Comparison of ENCODE assay signal across 27 cellular contexts in genomic region chr11:95085117-95085825, GRCh38. TPM values are rescaled to one million over a fixed set of nuclear protein-coding genes. Genes with fewer than 3 reads are reported as not detected.
DNase-seq lines count a peak whose midpoint lies in the region; ATAC-seq, FAIRE-seq and TF ChIP-seq lines count a peak whose summit lies in the region.
"Had no signal": no experiment of that assay in that cellular context is flagged by ENCODE, and none has a peak within 500 bp of the region (broad histone marks: within the 10 kb centered on the region; RNA-seq: fewer than 3 reads in every experiment).

No MANE protein-coding gene starts in this region.

- peak overlapping the region; percentile 77 for H3K27ac Mint-ChIP-seq in activated CD4-positive, alpha-beta memory T cell treated with anti-CD3 and anti-CD28 coated beads for 36 hours
- H3K27ac Mint-ChIP-seq in activated CD4-positive, alpha-beta memory T cell treated with anti-CD3 and anti-CD28 coated beads, Interleukin-2, amount 10 ng/mL, durations not matched to agents 7 days and 5 days, result no peak overlapping the region
- peak overlapping the region; percentile 52 for H3K27ac Mint-ChIP-seq in activated naive CD8-positive, alpha-beta T cell treated with anti-CD3 and anti-CD28 coated beads, Interleukin-2, amount 50 U/mL, for 24 hours
- H3K27ac Mint-ChIP-seq in stimulated activated effector memory CD8-positive, alpha-beta T cell treated with anti-CD3 and anti-CD28 coated beads, Interleukin-12 subunit alpha, Interleukin-12 subunit beta, amount 100 ng/mL, for 72 hours, result peak overlapping the region; percentile 48
- H3K27ac Mint-ChIP-seq: CD8-positive, alpha-beta T cell had no signal

- peaks cover 8% of the 10 kb centered on the region for H3K4me1 ChIP-seq in HepG2 (ENCODE audit: insufficient read depth, low read length)
- H3K4me1 ChIP-seq: prostate gland had no signal

- POLR2A ChIA-PET in activated CD4-positive, alpha-beta memory T cell treated with anti-CD3 and anti-CD28 coated beads for 36 hours (lab: Charles Lee), result interaction anchor here (1.0 to 1.8 kb wide), 5 partner anchors 9 to 704 kb away, joined by 3 to 17 read pairs (median 7); partner anchors contain the start of genes FAM76B and SRSF8
- POLR2A ChIA-PET in activated CD4-positive, alpha-beta memory T cell treated with anti-CD3 and anti-CD28 coated beads, Interleukin-2, amount 10 ng/mL, durations not matched to agents 7 days and 5 days (lab: Charles Lee), result interaction anchor here (1.0 to 2.6 kb wide), 6 partner anchors 10 to 704 kb away, joined by 3 to 22 read pairs (median 5); partner anchors contain the start of genes FAM76B and SRSF8
- POLR2A ChIA-PET in HepG2 (lab: Yijun Ruan, JAX), result interaction anchor here (0.9 to 1.4 kb wide), 2 partner anchors 17 to 18 kb away, joined by 3 to 5 read pairs; partner anchors contain the start of gene SRSF8

- intact Hi-C loops in activated CD4-positive, alpha-beta memory T cell treated with anti-CD3 and anti-CD28 coated beads for 36 hours (cut with micrococcal nuclease), result loop anchor here (2.0 to 10.0 kb wide), 3 partner anchors 146 to 980 kb away; partner anchors contain the start of gene SESN3
- intact Hi-C loops in HepG2 (cut with micrococcal nuclease; ENCODE audit: unreplicated experiment), result no loop called here

- CTCF ChIA-PET in activated CD4-positive, alpha-beta memory T cell treated with anti-CD3 and anti-CD28 coated beads for 36 hours (lab: Charles Lee), result interaction anchor here (0.8 to 8.9 kb wide), 7 partner anchors 8 to 67 kb away, joined by 4 to 111 read pairs (median 4); partner anchors contain the start of gene SRSF8
- CTCF ChIA-PET in activated CD4-positive, alpha-beta memory T cell treated with anti-CD3 and anti-CD28 coated beads, Interleukin-2, amount 10 ng/mL, durations not matched to agents 7 days and 5 days (lab: Charles Lee), result interaction anchor here (1.0 to 2.6 kb wide), 5 partner anchors 8 to 620 kb away, joined by 3 to 18 read pairs (median 4); partner anchors contain the start of genes CWC15 and SRSF8
- CTCF ChIA-PET in HepG2 (lab: Yijun Ruan, JAX; ENCODE audit: low intra/inter-chr PET ratio, low total read pairs), result no interaction called here

- H3K4me2 ChIP-seq in HepG2 (ENCODE audit: low read depth, low read length), result no peak overlapping the region

- no TSS peak for BruUV-seq in HepG2 (replicated peaks; lab: Mats Ljungman, UMichigan)

- no peak for TF ChIP-seq CTCF in HepG2 (CRISPR knock-in tag; IDR thresholded peaks at IDR 0.05)

- TF ChIP-seq EP300 in HepG2 (IDR thresholded peaks at IDR 0.05; ENCODE audit: low read depth in 2 of 2, low read length in 2 of 2) (no peak), HepG2 (CRISPR knock-in tag; IDR thresholded peaks at IDR 0.05; ENCODE audit: borderline replicate concordance) (no peak)

- H3K36me3 ChIP-seq in HepG2 (replicated peaks in 1 of 2; ENCODE audit: control insufficient read depth in 1 of 2, insufficient read depth in 2 of 2, low read length in 2 of 2), result no peaks in the 10 kb centered on the region
- H3K36me3 ChIP-seq: prostate gland, transverse colon had no signal

- in situ Hi-C loops in HepG2 (cut with HindIII; ENCODE audit: extremely low pct_ligation_motif_present, low pct_unique_long_range_greater_than_20kb), result loop anchor here (25.0 kb wide), 1 partner anchor 152 kb away; the partner anchor contains the start of gene SESN3

- H3K4me3 Mint-ChIP-seq in activated CD4-positive, alpha-beta memory T cell treated with anti-CD3 and anti-CD28 coated beads for 36 hours, result no peak overlapping the region
- H3K4me3 Mint-ChIP-seq in activated CD4-positive, alpha-beta memory T cell treated with anti-CD3 and anti-CD28 coated beads, Interleukin-2, amount 10 ng/mL, durations not matched to agents 7 days and 5 days, result no peak overlapping the region
- no peak overlapping the region for H3K4me3 Mint-ChIP-seq in activated naive CD8-positive, alpha-beta T cell treated with anti-CD3 and anti-CD28 coated beads, Interleukin-2, amount 50 U/mL, for 24 hours
- H3K4me3 Mint-ChIP-seq in stimulated activated effector memory CD8-positive, alpha-beta T cell treated with anti-CD3 and anti-CD28 coated beads, Interleukin-12 subunit alpha, Interleukin-12 subunit beta, amount 100 ng/mL, for 72 hours, result peak overlapping the region; percentile 10
- H3K4me3 Mint-ChIP-seq: activated B cell treated with CpG ODN at 0.5 μM for 24 hours; CD8-positive, alpha-beta T cell had no signal

- H3K4me3 ChIP-seq in HepG2 (replicated peaks in 1 of 3; ENCODE audit: insufficient read depth in 1 of 3, low read depth in 2 of 3, low read length in 3 of 3), result no peak overlapping the region
- H3K4me3 ChIP-seq: body of pancreas, prostate gland, transverse colon had no signal

- no peak for FAIRE-seq in HepG2 (lab: Jason Lieb, UNC)
- FAIRE-seq: small intestine had no signal

- H3K9ac ChIP-seq in HepG2 (ENCODE audit: insufficient read depth, low read depth, low read length), result no peak overlapping the region

- H4K20me1 ChIP-seq in HepG2 (ENCODE audit: insufficient read depth, low read length), result no peaks in the 10 kb centered on the region

- WGBS in HepG2 (ENCODE audit: low lambda C conversion rate), result 4% methylated on average over 3 of the region's 3 CpGs

- no peaks in the 10 kb centered on the region for H3K79me2 ChIP-seq in HepG2 (ENCODE audit: insufficient read depth, low read length)

- H3K4me1 Mint-ChIP-seq in activated CD4-positive, alpha-beta memory T cell treated with anti-CD3 and anti-CD28 coated beads for 36 hours (ENCODE audit: low read depth), result peaks cover 46% of the 10 kb centered on the region
- peaks cover 33% of the 10 kb centered on the region for H3K4me1 Mint-ChIP-seq in activated CD4-positive, alpha-beta memory T cell treated with anti-CD3 and anti-CD28 coated beads, Interleukin-2, amount 10 ng/mL, durations not matched to agents 7 days and 5 days
- peaks cover 47% of the 10 kb centered on the region for H3K4me1 Mint-ChIP-seq in activated naive CD8-positive, alpha-beta T cell treated with anti-CD3 and anti-CD28 coated beads, Interleukin-2, amount 50 U/mL, for 24 hours
- H3K4me1 Mint-ChIP-seq in stimulated activated effector memory CD8-positive, alpha-beta T cell treated with anti-CD3 and anti-CD28 coated beads, Interleukin-12 subunit alpha, Interleukin-12 subunit beta, amount 100 ng/mL, for 72 hours, result peaks cover 58% of the 10 kb centered on the region

- no peak overlapping the region for H2AFZ ChIP-seq in HepG2 (ENCODE audit: low read length)

- no peak for TF ChIP-seq RAD21 in HepG2 (CRISPR knock-in tag; IDR thresholded peaks at IDR 0.05)

- TF ChIP-seq POLR2A in HepG2 (IDR thresholded peaks at IDR 0.05; ENCODE audit: insufficient read depth in 1 of 2, low read depth in 2 of 2, low read length in 2 of 2), result no peak

- no peaks in the 10 kb centered on the region for H3K9me3 Mint-ChIP-seq in activated CD4-positive, alpha-beta memory T cell treated with anti-CD3 and anti-CD28 coated beads for 36 hours
- H3K9me3 Mint-ChIP-seq in activated CD4-positive, alpha-beta memory T cell treated with anti-CD3 and anti-CD28 coated beads, Interleukin-2, amount 10 ng/mL, durations not matched to agents 7 days and 5 days, result no peaks in the 10 kb centered on the region
- H3K9me3 Mint-ChIP-seq in activated naive CD8-positive, alpha-beta T cell treated with anti-CD3 and anti-CD28 coated beads, Interleukin-2, amount 50 U/mL, for 24 hours, result no peaks in the 10 kb centered on the region
- no peaks in the 10 kb centered on the region for H3K9me3 Mint-ChIP-seq in stimulated activated effector memory CD8-positive, alpha-beta T cell treated with anti-CD3 and anti-CD28 coated beads, Interleukin-12 subunit alpha, Interleukin-12 subunit beta, amount 100 ng/mL, for 72 hours
- H3K9me3 Mint-ChIP-seq: activated B cell treated with CpG ODN at 0.5 μM for 24 hours; CD8-positive, alpha-beta T cell; neural crest cell had no signal

- H3K36me3 Mint-ChIP-seq in activated CD4-positive, alpha-beta memory T cell treated with anti-CD3 and anti-CD28 coated beads for 36 hours, result peaks cover 2% of the 10 kb centered on the region
- no peaks in the 10 kb centered on the region for H3K36me3 Mint-ChIP-seq in activated CD4-positive, alpha-beta memory T cell treated with anti-CD3 and anti-CD28 coated beads, Interleukin-2, amount 10 ng/mL, durations not matched to agents 7 days and 5 days (ENCODE audit: low read depth)
- no peaks in the 10 kb centered on the region for H3K36me3 Mint-ChIP-seq in activated naive CD8-positive, alpha-beta T cell treated with anti-CD3 and anti-CD28 coated beads, Interleukin-2, amount 50 U/mL, for 24 hours (ENCODE audit: low read depth)
- H3K36me3 Mint-ChIP-seq in stimulated activated effector memory CD8-positive, alpha-beta T cell treated with anti-CD3 and anti-CD28 coated beads, Interleukin-12 subunit alpha, Interleukin-12 subunit beta, amount 100 ng/mL, for 72 hours, result peaks cover 7% of the 10 kb centered on the region
- H3K36me3 Mint-ChIP-seq: activated CD8-positive, alpha-beta memory T cell treated with anti-CD3 and anti-CD28 coated beads, Interleukin-2, amount 10 ng/mL, durations not matched to agents 7 days and 5 days; CD8-positive, alpha-beta T cell had no signal

- ATAC-seq in GM21447 (IDR thresholded peaks at IDR 0.05; ENCODE audit: unreplicated experiment), result peak; percentile 14
- ATAC-seq in activated naive CD8-positive, alpha-beta T cell treated with anti-CD3 and anti-CD28 coated beads, Interleukin-2, amount 50 U/mL, for 24 hours, result no peak
- ATAC-seq in stimulated activated effector memory CD8-positive, alpha-beta T cell treated with anti-CD3 and anti-CD28 coated beads, Interleukin-12 subunit alpha, Interleukin-12 subunit beta, amount 100 ng/mL, for 72 hours, result no peak
- no peak for ATAC-seq in HepG2
- no peak for ATAC-seq in HG03442 (IDR thresholded peaks at IDR 0.05; ENCODE audit: unreplicated experiment)
- ATAC-seq: body of pancreas; CD8-positive, alpha-beta T cell had no signal

- no peaks in the 10 kb centered on the region for H3K27me3 Mint-ChIP-seq in activated CD4-positive, alpha-beta memory T cell treated with anti-CD3 and anti-CD28 coated beads for 36 hours
- no peaks in the 10 kb centered on the region for H3K27me3 Mint-ChIP-seq in activated CD4-positive, alpha-beta memory T cell treated with anti-CD3 and anti-CD28 coated beads, Interleukin-2, amount 10 ng/mL, durations not matched to agents 7 days and 5 days
- H3K27me3 Mint-ChIP-seq in activated naive CD8-positive, alpha-beta T cell treated with anti-CD3 and anti-CD28 coated beads, Interleukin-2, amount 50 U/mL, for 24 hours, result no peaks in the 10 kb centered on the region
- H3K27me3 Mint-ChIP-seq: activated B cell treated with CpG ODN at 0.5 μM for 24 hours; activated CD8-positive, alpha-beta memory T cell treated with anti-CD3 and anti-CD28 coated beads, Interleukin-2, amount 10 ng/mL, durations not matched to agents 7 days and 5 days had no signal

- no peaks in the 10 kb centered on the region for H3K9me3 ChIP-seq in HepG2 (ENCODE audit: low read length)
- H3K9me3 ChIP-seq: body of pancreas, prostate gland, transverse colon had no signal

- H3K27ac ChIP-seq in HepG2 (ENCODE audit: extremely low read length, insufficient read depth, low read length), result no peak overlapping the region
- H3K27ac ChIP-seq: body of pancreas, foreskin keratinocyte, transverse colon had no signal

- DNase-seq in activated CD4-positive, alpha-beta memory T cell treated with anti-CD3 and anti-CD28 coated beads for 36 hours, result no peak
- DNase-seq in activated CD4-positive, alpha-beta memory T cell treated with anti-CD3 and anti-CD28 coated beads, Interleukin-2, amount 10 ng/mL, durations not matched to agents 7 days and 5 days, result no peak
- no peak for DNase-seq in activated naive CD8-positive, alpha-beta T cell treated with anti-CD3 and anti-CD28 coated beads, Interleukin-2, amount 50 U/mL, for 24 hours
- no peak for DNase-seq in stimulated activated effector memory CD8-positive, alpha-beta T cell treated with anti-CD3 and anti-CD28 coated beads, Interleukin-12 subunit alpha, Interleukin-12 subunit beta, amount 100 ng/mL, for 72 hours (ENCODE audit: low spot score in 2 of 2)
- DNase-seq in HepG2 (ENCODE audit: low spot score), result no peak
- DNase-seq in HT-29 (ENCODE audit: low spot score), result no peak
- DNase-seq: activated B cell treated with CpG ODN at 0.5 μM for 24 hours; body of pancreas; CD8-positive, alpha-beta T cell; cortex of kidney; Karpas-422; midbrain; NCI-H1105 treated with DMSO at 0.1 percent for 48 hours; NCI-H524 treated with DMSO at 0.1 percent for 48 hours; SIG-M5; small intestine; transverse colon had no signal

- H3K27me3 ChIP-seq in HepG2 (ENCODE audit: control insufficient read depth in 1 of 2, insufficient read depth in 2 of 2, low read length in 2 of 2), result 0 out of 5 replicates have a peak, but pooled peaks cover 1 to 2% of the 10 kb centered on the region in 2 experiments
- H3K27me3 ChIP-seq: body of pancreas, foreskin keratinocyte, transverse colon had no signal

RNA-seq across cellular contexts. Expression of gene ENDOD1, which starts 4.4 kb away (rescaled TPM):
- total RNA-seq in activated CD4-positive, alpha-beta memory T cell treated with anti-CD3 and anti-CD28 coated beads for 36 hours, result 10 to 100 TPM; 25.9 TPM
- 10 to 100 TPM; 20.6 to 22.2 TPM for total RNA-seq in activated CD4-positive, alpha-beta memory T cell treated with anti-CD3 and anti-CD28 coated beads, Interleukin-2, amount 10 ng/mL, durations not matched to agents 7 days and 5 days
- total RNA-seq in HepG2 (2016; rRNA removed; fragmentation: Illumina TruSeq; extraction: Trizol), result 4.3 and 6.8 TPM in 2 replicates
- total RNA-seq in HepG2 (2016; cell fraction: cytosol; rRNA removed; fragmentation: Illumina TruSeq; extraction: Trizol; ENCODE audit: low read depth), result 0.30 and 0.62 TPM in 2 replicates
- total RNA-seq in HepG2 (2016; cell fraction: insoluble cytoplasmic fraction; rRNA removed; fragmentation: Illumina TruSeq; extraction: Trizol), result 4.0 and 6.7 TPM in 2 replicates
- total RNA-seq in HepG2 (2016; cell fraction: membrane; rRNA removed; fragmentation: Illumina TruSeq; extraction: Trizol), result 2.4 and 3.2 TPM in 2 replicates
- total RNA-seq in HepG2 (2016; cell fraction: nucleus; rRNA removed; fragmentation: Illumina TruSeq; extraction: Trizol), result 5.9 and 7.0 TPM in 2 replicates
- polyA plus RNA-seq in HepG2 (2011; rRNA removed), result 2.0 and 2.1 TPM in 2 replicates
- polyA plus RNA-seq in HepG2 (2011; cell fraction: cytosol; rRNA removed), result 1.7 and 2.3 TPM in 2 replicates
- 0.72 and 1.2 TPM in 2 replicates for polyA plus RNA-seq in HepG2 (2011; cell fraction: nucleus; rRNA removed)
- polyA plus RNA-seq in HepG2 (2012), result 2.1 and 2.3 TPM in 2 replicates
- 0.43 and 0.46 TPM in 2 replicates for polyA plus RNA-seq in HepG2 (2016; cell fraction: cytosol; fragmentation: Illumina TruSeq; extraction: Trizol; ENCODE audit: low read depth)
- polyA plus RNA-seq in HepG2 (2016; cell fraction: insoluble cytoplasmic fraction; fragmentation: Illumina TruSeq; extraction: Trizol; ENCODE audit: low read depth), result 2.3 and 3.0 TPM in 2 replicates
- 1.1 and 1.3 TPM in 2 replicates for polyA plus RNA-seq in HepG2 (2016; cell fraction: membrane; fragmentation: Illumina TruSeq; extraction: Trizol; ENCODE audit: low read depth)
- 5.2 and 5.9 TPM in 2 replicates for polyA plus RNA-seq in HepG2 (2016; cell fraction: nucleus; fragmentation: Illumina TruSeq; extraction: Trizol; ENCODE audit: insufficient read depth, low read depth)
- polyA minus RNA-seq in HepG2 (2011; rRNA and poly(A)+ RNA removed; ENCODE audit: low replicate concordance), result 2.9 and 4.8 TPM in 2 replicates
- polyA minus RNA-seq in HepG2 (2011; cell fraction: cytosol; rRNA and poly(A)+ RNA removed), result 3.1 and 3.2 TPM in 2 replicates
- 2.2 and 3.5 TPM in 2 replicates for polyA minus RNA-seq in HepG2 (2011; cell fraction: nucleus; rRNA and poly(A)+ RNA removed)
- total RNA-seq in HT-29 (2014; rRNA removed; shearing (Covaris generic)), result 33.7 and 37.0 TPM in 2 replicates

RNA-seq across cellular contexts. Expression of gene SRSF8, which starts 18.6 kb away (rescaled TPM):
- total RNA-seq in activated CD4-positive, alpha-beta memory T cell treated with anti-CD3 and anti-CD28 coated beads for 36 hours, result 10 to 100 TPM; 31.1 to 32.2 TPM
- 10 to 100 TPM; 33.0 to 34.7 TPM for total RNA-seq in activated CD4-positive, alpha-beta memory T cell treated with anti-CD3 and anti-CD28 coated beads, Interleukin-2, amount 10 ng/mL, durations not matched to agents 7 days and 5 days
- total RNA-seq in HepG2 (2016; rRNA removed; fragmentation: Illumina TruSeq; extraction: Trizol), result 25.8 and 33.0 TPM in 2 replicates
- 9.6 and 12.2 TPM in 2 replicates for total RNA-seq in HepG2 (2016; cell fraction: cytosol; rRNA removed; fragmentation: Illumina TruSeq; extraction: Trizol; ENCODE audit: low read depth)
- 23.0 and 30.3 TPM in 2 replicates for total RNA-seq in HepG2 (2016; cell fraction: insoluble cytoplasmic fraction; rRNA removed; fragmentation: Illumina TruSeq; extraction: Trizol)
- 27.0 and 27.8 TPM in 2 replicates for total RNA-seq in HepG2 (2016; cell fraction: membrane; rRNA removed; fragmentation: Illumina TruSeq; extraction: Trizol)
- 15.5 and 15.9 TPM in 2 replicates for total RNA-seq in HepG2 (2016; cell fraction: nucleus; rRNA removed; fragmentation: Illumina TruSeq; extraction: Trizol)
- 21.8 and 22.2 TPM in 2 replicates for polyA plus RNA-seq in HepG2 (2011; rRNA removed)
- polyA plus RNA-seq in HepG2 (2011; cell fraction: cytosol; rRNA removed), result 13.2 and 19.2 TPM in 2 replicates
- polyA plus RNA-seq in HepG2 (2011; cell fraction: nucleus; rRNA removed), result 10.1 and 13.8 TPM in 2 replicates
- 22.3 and 23.1 TPM in 2 replicates for polyA plus RNA-seq in HepG2 (2012)
- polyA plus RNA-seq in HepG2 (2016; cell fraction: cytosol; fragmentation: Illumina TruSeq; extraction: Trizol; ENCODE audit: low read depth), result 15.5 and 15.7 TPM in 2 replicates
- polyA plus RNA-seq in HepG2 (2016; cell fraction: insoluble cytoplasmic fraction; fragmentation: Illumina TruSeq; extraction: Trizol; ENCODE audit: low read depth), result 39.8 and 40.4 TPM in 2 replicates
- polyA plus RNA-seq in HepG2 (2016; cell fraction: membrane; fragmentation: Illumina TruSeq; extraction: Trizol; ENCODE audit: low read depth), result 26.1 and 26.7 TPM in 2 replicates
- 25.6 and 28.8 TPM in 2 replicates for polyA plus RNA-seq in HepG2 (2016; cell fraction: nucleus; fragmentation: Illumina TruSeq; extraction: Trizol; ENCODE audit: insufficient read depth, low read depth)
- 18.5 and 20.8 TPM in 2 replicates for polyA minus RNA-seq in HepG2 (2011; rRNA and poly(A)+ RNA removed; ENCODE audit: low replicate concordance)
- polyA minus RNA-seq in HepG2 (2011; cell fraction: cytosol; rRNA and poly(A)+ RNA removed), result 8.7 and 9.5 TPM in 2 replicates
- polyA minus RNA-seq in HepG2 (2011; cell fraction: nucleus; rRNA and poly(A)+ RNA removed), result 11.7 and 14.9 TPM in 2 replicates
- total RNA-seq in HT-29 (2014; rRNA removed; shearing (Covaris generic)), result 20.2 and 22.4 TPM in 2 replicates

RNA-seq across cellular contexts. Expression of gene KDM4F, which starts 36.0 kb away (rescaled TPM):
- not detected for total RNA-seq in activated CD4-positive, alpha-beta memory T cell treated with anti-CD3 and anti-CD28 coated beads for 36 hours
- not detected for total RNA-seq in activated CD4-positive, alpha-beta memory T cell treated with anti-CD3 and anti-CD28 coated beads, Interleukin-2, amount 10 ng/mL, durations not matched to agents 7 days and 5 days
- total RNA-seq in HepG2 (2016; rRNA removed; fragmentation: Illumina TruSeq; extraction: Trizol), result not detected in 2 replicates
- not detected in 2 replicates for total RNA-seq in HepG2 (2016; cell fraction: cytosol; rRNA removed; fragmentation: Illumina TruSeq; extraction: Trizol; ENCODE audit: low read depth)
- total RNA-seq in HepG2 (2016; cell fraction: insoluble cytoplasmic fraction; rRNA removed; fragmentation: Illumina TruSeq; extraction: Trizol), result not detected in 2 replicates
- not detected in 2 replicates for total RNA-seq in HepG2 (2016; cell fraction: membrane; rRNA removed; fragmentation: Illumina TruSeq; extraction: Trizol)
- total RNA-seq in HepG2 (2016; cell fraction: nucleus; rRNA removed; fragmentation: Illumina TruSeq; extraction: Trizol), result not detected in 2 replicates
- not detected in 2 replicates for polyA plus RNA-seq in HepG2 (2011; rRNA removed)
- polyA plus RNA-seq in HepG2 (2011; cell fraction: cytosol; rRNA removed), result not detected in 2 replicates
- polyA plus RNA-seq in HepG2 (2011; cell fraction: nucleus; rRNA removed), result not detected in 2 replicates
- not detected in 2 replicates for polyA plus RNA-seq in HepG2 (2012)
- polyA plus RNA-seq in HepG2 (2016; cell fraction: cytosol; fragmentation: Illumina TruSeq; extraction: Trizol; ENCODE audit: low read depth), result not detected in 2 replicates
- not detected in 2 replicates for polyA plus RNA-seq in HepG2 (2016; cell fraction: insoluble cytoplasmic fraction; fragmentation: Illumina TruSeq; extraction: Trizol; ENCODE audit: low read depth)
- polyA plus RNA-seq in HepG2 (2016; cell fraction: membrane; fragmentation: Illumina TruSeq; extraction: Trizol; ENCODE audit: low read depth), result not detected in 2 replicates
- polyA plus RNA-seq in HepG2 (2016; cell fraction: nucleus; fragmentation: Illumina TruSeq; extraction: Trizol; ENCODE audit: insufficient read depth, low read depth), result not detected in 2 replicates
- polyA minus RNA-seq in HepG2 (2011; rRNA and poly(A)+ RNA removed; ENCODE audit: low replicate concordance), result not detected in 2 replicates
- not detected in 2 replicates for polyA minus RNA-seq in HepG2 (2011; cell fraction: cytosol; rRNA and poly(A)+ RNA removed)
- not detected in 2 replicates for polyA minus RNA-seq in HepG2 (2011; cell fraction: nucleus; rRNA and poly(A)+ RNA removed)
- not detected in 2 replicates for total RNA-seq in HT-29 (2014; rRNA removed; shearing (Covaris generic))
- total RNA-seq: A673; activated B cell treated with CpG ODN at 0.5 μM for 24 hours; activated CD8-positive, alpha-beta memory T cell treated with anti-CD3 and anti-CD28 coated beads, Interleukin-2, amount 10 ng/mL, durations not matched to agents 7 days and 5 days; body of pancreas; CD8-positive, alpha-beta T cell; Daoy; foreskin keratinocyte; kidney epithelial cell; neural crest cell; prostate gland; T-helper 2 cell treated with Interferon-gamma antibody and Interleukin-4, amounts not matched to agents 100 ng/mL and 5 ng/mL, for 36 hours; transverse colon had no signal
- polyA plus RNA-seq: foreskin keratinocyte, small intestine had no signal
